In genomic region chr11:131928992-131929391, GRCh38 we compare ENCODE assay signal across 2 cellular contexts.
TF ChIP-seq lines count a peak whose summit lies in the region.

No MANE protein-coding gene starts in this region.

TF ChIP-seq in HepG2, 621 proteins besides CTCF, POLR2A, EP300 and RAD21:
- no peak for TF ChIP-seq HNRNPK (IDR thresholded peaks at IDR 0.05; ENCODE audit: low read depth, low read length, poor library complexity, severe bottlenecking)
- no peak for TF ChIP-seq CEBPG (CRISPR knock-in tag; IDR thresholded peaks at IDR 0.05)
- TF ChIP-seq HOXA5 (CRISPR knock-in tag; IDR thresholded peaks at IDR 0.05) = no peak
- no peak for TF ChIP-seq DPF2 (CRISPR knock-in tag; IDR thresholded peaks at IDR 0.05; ENCODE audit: borderline replicate concordance, low read depth)
- no peak for TF ChIP-seq SOX13 (IDR thresholded peaks at IDR 0.05)
- no peak for TF ChIP-seq SOX13 (CRISPR knock-in tag; conservative IDR thresholded peaks at IDR 0.05 in 1 of 2, IDR thresholded peaks at IDR 0.05 in 1 of 2)
- no peak for TF ChIP-seq ZNF274 (CRISPR knock-in tag; IDR thresholded peaks at IDR 0.05)
- no peak for TF ChIP-seq DMAP1 (CRISPR knock-in tag; IDR thresholded peaks at IDR 0.05)
- no peak for TF ChIP-seq TSC22D2 (CRISPR knock-in tag; IDR thresholded peaks at IDR 0.05; ENCODE audit: borderline replicate concordance)
- no peak for TF ChIP-seq ETV6 (CRISPR knock-in tag; conservative IDR thresholded peaks at IDR 0.05)
- TF ChIP-seq ZNF234 (CRISPR knock-in tag; conservative IDR thresholded peaks at IDR 0.05) = no peak
- TF ChIP-seq ZNF18 (CRISPR knock-in tag; IDR thresholded peaks at IDR 0.05; ENCODE audit: insufficient replicate concordance) = no peak

TF ChIP-seq in H1, 55 proteins besides CTCF, POLR2A, EP300 and RAD21:
- TF ChIP-seq POLR2AphosphoS5 (IDR thresholded peaks at IDR 0.05; ENCODE audit: low read depth, low read length) (no peak), BACH1 (IDR thresholded peaks at IDR 0.05; ENCODE audit: low read length) (no peak), JUND (IDR thresholded peaks at IDR 0.05; ENCODE audit: low read length) (no peak), SIRT6 (IDR thresholded peaks at IDR 0.05; ENCODE audit: low read length) (no peak), CTBP2 (IDR thresholded peaks at IDR 0.05; ENCODE audit: borderline replicate concordance, insufficient read depth, insufficient read length, low read length) (no peak), SUZ12 (IDR thresholded peaks at IDR 0.05; ENCODE audit: low read length) (no peak), KDM5A (IDR thresholded peaks at IDR 0.05; ENCODE audit: low read length) (no peak), EGR1 (IDR thresholded peaks at IDR 0.05; ENCODE audit: borderline replicate concordance, low read depth, low read length) (no peak)
